In the genomic region with DNA sequence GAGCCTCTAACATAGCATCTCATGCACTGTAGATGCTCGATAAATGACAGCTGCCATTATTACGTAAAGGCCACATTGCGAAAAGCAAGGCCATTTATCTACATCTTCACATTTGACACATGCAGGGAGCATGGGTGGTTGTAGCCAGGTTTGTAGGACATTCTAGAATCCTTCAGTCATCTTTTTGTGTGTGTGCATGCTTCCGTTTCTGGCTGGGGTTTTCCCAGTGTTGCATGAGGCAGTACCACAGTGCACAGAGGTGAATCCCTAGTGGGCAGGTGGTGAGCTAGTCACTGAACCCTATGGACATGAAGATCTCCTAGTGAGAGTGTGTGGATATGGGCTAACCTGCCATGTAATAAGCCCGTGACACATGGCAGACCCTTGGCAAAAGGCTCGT, we compare ENCODE assay signal across 28 cellular contexts.
"Had no signal": no experiment of that assay in that cellular context is flagged by ENCODE, and none has a peak within 500 bp of the region (broad histone marks: within the 10 kb centered on the region; RNA-seq: fewer than 3 reads in every experiment).

No MANE protein-coding gene starts in this region.

- H3K4me3 Mint-ChIP-seq: activated CD4-positive, alpha-beta memory T cell treated with anti-CD3 and anti-CD28 coated beads for 36 hours; activated T-cell treated with anti-CD3 and anti-CD28 coated beads, Interleukin-2, amount 50 U/mL, for 4 hours; activated T-helper 17 cell treated with anti-CD3 and anti-CD28 coated beads, Interleukin-2, amount 50 U/mL, for 72 hours; central memory CD8-positive, alpha-beta T cell; nephron; stimulated activated naive CD8-positive, alpha-beta T cell treated with anti-CD3 and anti-CD28 coated beads, Interleukin-15, Interleukin-2, amounts not matched to agents 100 ng/mL and 50 ng/mL, for 24 hours; T-helper 1 cell treated with Interleukin-12 subunit alpha and Interleukin-12 subunit beta and Interleukin-4 antibody, amounts not matched to agents 30 μg/mL and 1 μg/mL, for 36 hours had no signal

- H3K36me3 ChIP-seq: esophagus squamous epithelium, heart right ventricle, left lung, lower lobe of right lung, ovary, right lobe of liver, upper lobe of left lung, vagina, WERI-Rb-1 had no signal

- H3K4me3 ChIP-seq: esophagus squamous epithelium, heart right ventricle, left lung, lower lobe of right lung, ovary, right lobe of liver, upper lobe of left lung, vagina had no signal

- DNase-seq: activated CD4-positive, alpha-beta memory T cell treated with anti-CD3 and anti-CD28 coated beads for 36 hours; activated CD4-positive, alpha-beta T cell treated with anti-CD3 and anti-CD28 coated beads for 48 hours; activated CD8-positive, alpha-beta memory T cell treated with anti-CD3 and anti-CD28 coated beads, Interleukin-2, amount 50 U/mL, for 48 hours; activated gamma-delta T cell treated with Interleukin-2 at 50 U/mL for 16 hours; activated naive CD4-positive, alpha-beta T cell treated with anti-CD3 and anti-CD28 coated beads, Interleukin-2, amount 50 U/mL, for 16 hours; activated T-cell treated with anti-CD3 and anti-CD28 coated beads, Interleukin-2, amount 50 U/mL, for 4 hours; amniotic stem cell; dermis blood vessel endothelial cell; effector CD4-positive, alpha-beta T cell; esophagus squamous epithelium; foreskin melanocyte; heart right ventricle; left lung; lower lobe of right lung; ovary; right lobe of liver; stimulated activated CD4-positive, alpha-beta T cell treated with anti-CD3 and anti-CD28 coated beads, Interleukin-2, amount 100 ng/mL, for 48 hours; substantia nigra; T1000; upper lobe of left lung; WERI-Rb-1 had no signal

- H3K27ac ChIP-seq: esophagus squamous epithelium, heart right ventricle, left lung, lower lobe of right lung, ovary, right lobe of liver, upper lobe of left lung, vagina, WERI-Rb-1 had no signal

- H3K4me1 ChIP-seq: esophagus squamous epithelium, left lung, lower lobe of right lung, right lobe of liver, upper lobe of left lung, vagina had no signal

- H3K27me3 ChIP-seq: esophagus squamous epithelium, left lung, ovary, right lobe of liver, upper lobe of left lung, vagina had no signal

- H3K36me3 Mint-ChIP-seq: activated CD4-positive, alpha-beta memory T cell treated with anti-CD3 and anti-CD28 coated beads for 36 hours had no signal

- H3K4me1 Mint-ChIP-seq: activated T-helper 17 cell treated with anti-CD3 and anti-CD28 coated beads, Interleukin-2, amount 50 U/mL, for 72 hours; central memory CD8-positive, alpha-beta T cell had no signal

- H3K27ac Mint-ChIP-seq: activated CD4-positive, alpha-beta memory T cell treated with anti-CD3 and anti-CD28 coated beads for 36 hours; activated T-helper 17 cell treated with anti-CD3 and anti-CD28 coated beads, Interleukin-2, amount 50 U/mL, for 72 hours; progenitor cell of endocrine pancreas; stimulated activated naive CD8-positive, alpha-beta T cell treated with anti-CD3 and anti-CD28 coated beads, Interleukin-15, Interleukin-2, amounts not matched to agents 100 ng/mL and 50 ng/mL, for 24 hours; T-helper 1 cell treated with Interleukin-12 subunit alpha and Interleukin-12 subunit beta and Interleukin-4 antibody, amounts not matched to agents 30 μg/mL and 1 μg/mL, for 36 hours had no signal

- H3K9me3 ChIP-seq: esophagus squamous epithelium, heart right ventricle, left lung, lower lobe of right lung, ovary, right lobe of liver, upper lobe of left lung, vagina had no signal

- H3K9me3 Mint-ChIP-seq: activated CD4-positive, alpha-beta memory T cell treated with anti-CD3 and anti-CD28 coated beads for 36 hours; activated T-cell treated with anti-CD3 and anti-CD28 coated beads, Interleukin-2, amount 50 U/mL, for 4 hours; activated T-helper 17 cell treated with anti-CD3 and anti-CD28 coated beads, Interleukin-2, amount 50 U/mL, for 72 hours; central memory CD8-positive, alpha-beta T cell; nephron; stimulated activated naive CD8-positive, alpha-beta T cell treated with anti-CD3 and anti-CD28 coated beads, Interleukin-15, Interleukin-2, amounts not matched to agents 100 ng/mL and 50 ng/mL, for 24 hours; T-helper 1 cell treated with Interleukin-12 subunit alpha and Interleukin-12 subunit beta and Interleukin-4 antibody, amounts not matched to agents 30 μg/mL and 1 μg/mL, for 36 hours had no signal

- H3K27me3 Mint-ChIP-seq: activated CD4-positive, alpha-beta memory T cell treated with anti-CD3 and anti-CD28 coated beads for 36 hours had no signal
